ENCODE assay signal across 11 cellular contexts in the genomic region with DNA sequence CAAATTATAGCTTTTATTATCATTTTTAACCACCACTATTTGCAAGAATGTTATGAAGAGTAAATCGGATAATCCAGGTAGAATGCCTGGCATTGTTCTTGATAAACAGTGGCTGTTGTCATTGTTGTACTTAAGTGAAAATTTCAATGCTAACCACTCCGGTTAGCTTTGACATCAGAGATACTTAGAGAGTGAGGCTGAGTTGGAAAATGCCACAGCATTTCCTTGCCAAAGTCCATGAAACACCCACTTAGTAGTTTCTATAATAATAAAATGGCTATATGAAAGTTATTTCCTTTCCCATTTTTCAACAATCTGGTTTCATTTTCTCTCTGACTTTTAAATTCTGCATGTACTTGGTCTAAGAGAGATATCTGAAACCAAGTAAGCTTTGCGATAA.
DNase-seq lines count a peak whose midpoint lies in the region; ATAC-seq and TF ChIP-seq lines count a peak whose summit lies in the region.
"Had no signal": no experiment of that assay in that cellular context is flagged by ENCODE, and none has a peak within 500 bp of the region (broad histone marks: within the 10 kb centered on the region; RNA-seq: fewer than 3 reads in every experiment).

No MANE protein-coding gene starts in this region.

- intact Hi-C loops in colonic mucosa (cut with DNase I), result loop anchor here (5.0 to 10.0 kb wide), 2 partner anchors 192 to 269 kb away; a partner anchor contains a TSS
- intact Hi-C loops in left colon (cut with DNase I, micrococcal nuclease), result loop anchor here in 1 of 2 donors (2.0 kb wide), 1 partner anchor 266 kb away; no protein-coding TSS in a partner anchor
- intact Hi-C loops in transverse colon (cut with DNase I; ENCODE audit: low total_unique reads), result loop anchor here (10.0 kb wide), 1 partner anchor 272 kb away; a partner anchor contains a TSS

- DNase-seq in colonic mucosa (no peak), left colon (no peak), transverse colon (no peak), caudate nucleus (lab: John Stamatoyannopoulos, UW) (no peak), NCI-H187 treated with DMSO at 0.1 percent for 48 hours (lab: John Stamatoyannopoulos, UW) (no peak)
- no peak for DNase-seq in activated CD8-positive, alpha-beta memory T cell treated with anti-CD3 and anti-CD28 coated beads, Interleukin-2, amount 50 U/mL, for 4 hours
- DNase-seq: CD4-positive, alpha-beta memory T cell; COR-L47; GF-D8 had no signal

- no peak for TF ChIP-seq CTCF in C4-2B (conservative IDR thresholded peaks at IDR 0.05)
- TF ChIP-seq CTCF in colonic mucosa (IDR thresholded peaks at IDR 0.05), result no peak
- no peak for TF ChIP-seq CTCF in transverse colon (IDR thresholded peaks at IDR 0.05)

- no peaks in the 10 kb centered on the region for H3K36me3 ChIP-seq in colonic mucosa
- no peaks in the 10 kb centered on the region for H3K36me3 ChIP-seq in transverse colon
- H3K36me3 ChIP-seq: HAP-1 had no signal

- H3K9ac ChIP-seq in colonic mucosa (ENCODE audit: low read depth in 2 of 2, low read length in 2 of 2), result no peak overlapping the region

- H3K4me1 ChIP-seq in colonic mucosa (peaks cover 3% of the 10 kb centered on the region), transverse colon (peaks cover 3 to 30% (median 7%) of the 10 kb centered on the region in 4 donors)

- peak; percentile 71 for ATAC-seq in left colon

- H3K9me3 ChIP-seq in colonic mucosa, result no peaks in the 10 kb centered on the region
- no peaks in the 10 kb centered on the region for H3K9me3 ChIP-seq in transverse colon
- H3K9me3 ChIP-seq: HAP-1 had no signal

- no peaks in the 10 kb centered on the region for H3K27me3 ChIP-seq in colonic mucosa
- H3K27me3 ChIP-seq in transverse colon, result no peaks in the 10 kb centered on the region

- no peak for TF ChIP-seq EP300 in transverse colon (IDR thresholded peaks at IDR 0.05; ENCODE audit: low read depth)

- TF ChIP-seq POLR2A in transverse colon (IDR thresholded peaks at IDR 0.05), result no peak

- H3K27ac ChIP-seq in C4-2B (peak overlapping the region; percentile 68), colonic mucosa (peak overlapping the region; percentile 61), transverse colon (peak overlapping the region in 3 of 4 donors; percentile 25 to 62 (median 54)), caudate nucleus (ENCODE audit: low read depth, low read length) (no peak overlapping the region)

- no peak overlapping the region for H3K4me3 ChIP-seq in colonic mucosa
- H3K4me3 ChIP-seq in transverse colon, result no peak overlapping the region
- H3K4me3 ChIP-seq: HAP-1 had no signal

- WGBS in transverse colon (ENCODE audit: low coverage in 1 of 2), 2 donors, result 74 to 81% methylated on average over 3 of the region's 3 CpGs

- in situ Hi-C loops in transverse colon (cut with MboI; ENCODE audit: low pct_ligation_motif_present in 1 of 4, low pct_unique_long_range_greater_than_20kb in 1 of 4, low sequenced_read_pairs in 3 of 4), result loop anchor here in 3 of 4 donors (5.0 to 25.0 kb wide), 5 partner anchors 129 to 272 kb away; a partner anchor contains a TSS
